In genomic region chr12:106039646-106040404, GRCh38 we compare ENCODE assay signal across 30 cellular contexts.
"Had no signal": no experiment of that assay in that cellular context is flagged by ENCODE, and none has a peak within 500 bp of the region (broad histone marks: within the 10 kb centered on the region; RNA-seq: fewer than 3 reads in every experiment).

No MANE protein-coding gene starts in this region.

- H3K27me3 Mint-ChIP-seq: activated CD4-positive, alpha-beta memory T cell treated with anti-CD3 and anti-CD28 coated beads, Interleukin-2, amount 10 ng/mL, durations not matched to agents 7 days and 5 days; activated naive CD4-positive, alpha-beta T cell treated with anti-CD3 and anti-CD28 coated beads, Interleukin-2, amount 10 ng/mL, durations not matched to agents 7 days and 5 days; central memory CD8-positive, alpha-beta T cell; dendritic cell treated with granulocyte-macrophage colony-stimulating factor and Interleukin-4, amounts not matched to agents 40 ng/mL and 50 ng/mL, for 4 days had no signal

- ATAC-seq: activated naive CD4-positive, alpha-beta T cell treated with anti-CD3 and anti-CD28 coated beads, Interleukin-2, amount 50 U/mL, for 72 hours; activated T-cell treated with anti-CD3 and anti-CD28 coated beads, Interleukin-2, amount 50 U/mL, for 72 hours; foreskin keratinocyte; gastroesophageal sphincter; T-helper 17 cell had no signal

- FAIRE-seq: astrocyte, bronchial epithelial cell had no signal

- H3K9me3 Mint-ChIP-seq: activated CD4-positive, alpha-beta memory T cell treated with anti-CD3 and anti-CD28 coated beads, Interleukin-2, amount 10 ng/mL, durations not matched to agents 7 days and 5 days; activated CD4-positive, alpha-beta T cell treated with anti-CD3 and anti-CD28 coated beads, Interleukin-2, amount 10 ng/mL, durations not matched to agents 7 days and 5 days; activated naive CD4-positive, alpha-beta T cell treated with anti-CD3 and anti-CD28 coated beads, Interleukin-2, amount 50 U/mL, for 72 hours; activated naive CD8-positive, alpha-beta T cell treated with anti-CD3 and anti-CD28 coated beads, Interleukin-2, amount 10 ng/mL, durations not matched to agents 7 days and 5 days; activated T-cell treated with anti-CD3 and anti-CD28 coated beads, Interleukin-2, amount 50 U/mL, for 24 hours; central memory CD8-positive, alpha-beta T cell; dendritic cell treated with granulocyte-macrophage colony-stimulating factor and Interleukin-4, amounts not matched to agents 40 ng/mL and 50 ng/mL, for 4 days; T-helper 2 cell treated with Interferon-gamma antibody and Interleukin-4, amounts not matched to agents 5 μg/mL and 100 μg/mL, for 36 hours had no signal

- H3K36me3 ChIP-seq: brain microvascular endothelial cell, gastroesophageal sphincter had no signal

- H3K4me3 ChIP-seq: coronary artery, dorsolateral prefrontal cortex, gastroesophageal sphincter had no signal

- H3K4me1 Mint-ChIP-seq: activated CD4-positive, alpha-beta memory T cell treated with anti-CD3 and anti-CD28 coated beads, Interleukin-2, amount 10 ng/mL, durations not matched to agents 7 days and 5 days; activated CD4-positive, alpha-beta T cell treated with anti-CD3 and anti-CD28 coated beads, Interleukin-2, amount 10 ng/mL, durations not matched to agents 7 days and 5 days; activated naive CD4-positive, alpha-beta T cell treated with anti-CD3 and anti-CD28 coated beads, Interleukin-2, amount 10 ng/mL, durations not matched to agents 7 days and 5 days; activated naive CD8-positive, alpha-beta T cell treated with anti-CD3 and anti-CD28 coated beads, Interleukin-2, amount 10 ng/mL, durations not matched to agents 7 days and 5 days; central memory CD8-positive, alpha-beta T cell; T-helper 17 cell had no signal

- H3K27ac Mint-ChIP-seq: activated CD4-positive, alpha-beta memory T cell treated with anti-CD3 and anti-CD28 coated beads, Interleukin-2, amount 10 ng/mL, durations not matched to agents 7 days and 5 days; activated CD4-positive, alpha-beta T cell treated with anti-CD3 and anti-CD28 coated beads, Interleukin-2, amount 10 ng/mL, durations not matched to agents 7 days and 5 days; activated naive CD4-positive, alpha-beta T cell treated with anti-CD3 and anti-CD28 coated beads, Interleukin-2, amount 10 ng/mL, durations not matched to agents 7 days and 5 days; activated naive CD4-positive, alpha-beta T cell treated with anti-CD3 and anti-CD28 coated beads, Interleukin-2, amount 50 U/mL, for 72 hours; activated naive CD8-positive, alpha-beta T cell treated with anti-CD3 and anti-CD28 coated beads, Interleukin-2, amount 10 ng/mL, durations not matched to agents 7 days and 5 days; activated T-cell treated with anti-CD3 and anti-CD28 coated beads, Interleukin-2, amount 50 U/mL, for 24 hours; activated T-cell treated with anti-CD3 and anti-CD28 coated beads, Interleukin-2, amount 50 U/mL, for 72 hours; dendritic cell treated with granulocyte-macrophage colony-stimulating factor and Interleukin-4, amounts not matched to agents 40 ng/mL and 50 ng/mL, for 4 days; endodermal cell; T-helper 17 cell; T-helper 2 cell treated with Interferon-gamma antibody and Interleukin-4, amounts not matched to agents 5 μg/mL and 100 μg/mL, for 36 hours had no signal

- H3K36me3 Mint-ChIP-seq: activated naive CD4-positive, alpha-beta T cell treated with anti-CD3 and anti-CD28 coated beads, Interleukin-2, amount 10 ng/mL, durations not matched to agents 7 days and 5 days; activated naive CD4-positive, alpha-beta T cell treated with anti-CD3 and anti-CD28 coated beads, Interleukin-2, amount 50 U/mL, for 72 hours; activated naive CD8-positive, alpha-beta T cell treated with anti-CD3 and anti-CD28 coated beads, Interleukin-2, amount 10 ng/mL, durations not matched to agents 7 days and 5 days had no signal

- H3K27ac ChIP-seq: brain microvascular endothelial cell, coronary artery, foreskin keratinocyte, gastroesophageal sphincter had no signal

- DNase-seq: activated CD4-positive, alpha-beta memory T cell treated with anti-CD3 and anti-CD28 coated beads, Interleukin-2, amount 10 ng/mL, durations not matched to agents 7 days and 5 days; activated CD4-positive, alpha-beta T cell treated with anti-CD3 and anti-CD28 coated beads for 1 hour; activated CD4-positive, alpha-beta T cell treated with anti-CD3 and anti-CD28 coated beads for 4 hours; activated CD4-positive, alpha-beta T cell treated with anti-CD3 and anti-CD28 coated beads, Interleukin-2, amount 10 ng/mL, durations not matched to agents 7 days and 5 days; activated CD4-positive, alpha-beta T cell treated with anti-CD3 and anti-CD28 coated beads, Interleukin-2, amount 50 U/mL, for 4 hours; activated CD8-positive, alpha-beta memory T cell treated with anti-CD3 and anti-CD28 coated beads, Interleukin-2, amount 50 U/mL, for 48 hours; activated gamma-delta T cell; activated naive CD4-positive, alpha-beta T cell; activated naive CD4-positive, alpha-beta T cell treated with anti-CD3 and anti-CD28 coated beads, Interleukin-2, amount 10 ng/mL, durations not matched to agents 7 days and 5 days; activated naive CD8-positive, alpha-beta T cell treated with anti-CD3 and anti-CD28 coated beads, Interleukin-2, amount 10 ng/mL, durations not matched to agents 7 days and 5 days; activated T-cell treated with anti-CD3 and anti-CD28 coated beads for 4 hours; activated T-cell treated with anti-CD3 and anti-CD28 coated beads, Interleukin-2, amount 50 U/mL, for 24 hours; activated T-cell treated with anti-CD3 and anti-CD28 coated beads, Interleukin-2, amount 50 U/mL, for 72 hours; amniotic stem cell; brain microvascular endothelial cell; dorsolateral prefrontal cortex; effector memory CD4-positive, alpha-beta T cell; endodermal cell; foreskin keratinocyte; T-helper 1 cell; T-helper 17 cell; T1000 had no signal

- H3K4me1 ChIP-seq: foreskin keratinocyte, gastroesophageal sphincter had no signal

- H3K9me3 ChIP-seq: gastroesophageal sphincter had no signal

- H3K4me3 Mint-ChIP-seq: activated CD4-positive, alpha-beta memory T cell treated with anti-CD3 and anti-CD28 coated beads, Interleukin-2, amount 10 ng/mL, durations not matched to agents 7 days and 5 days; activated CD4-positive, alpha-beta T cell treated with anti-CD3 and anti-CD28 coated beads, Interleukin-2, amount 10 ng/mL, durations not matched to agents 7 days and 5 days; activated naive CD4-positive, alpha-beta T cell treated with anti-CD3 and anti-CD28 coated beads, Interleukin-2, amount 10 ng/mL, durations not matched to agents 7 days and 5 days; activated naive CD8-positive, alpha-beta T cell treated with anti-CD3 and anti-CD28 coated beads, Interleukin-2, amount 10 ng/mL, durations not matched to agents 7 days and 5 days; activated T-cell treated with anti-CD3 and anti-CD28 coated beads, Interleukin-2, amount 50 U/mL, for 24 hours; activated T-cell treated with anti-CD3 and anti-CD28 coated beads, Interleukin-2, amount 50 U/mL, for 72 hours; central memory CD8-positive, alpha-beta T cell; dendritic cell treated with granulocyte-macrophage colony-stimulating factor and Interleukin-4, amounts not matched to agents 40 ng/mL and 50 ng/mL, for 4 days; endodermal cell; T-helper 17 cell; T-helper 2 cell treated with Interferon-gamma antibody and Interleukin-4, amounts not matched to agents 5 μg/mL and 100 μg/mL, for 36 hours had no signal

- H3K27me3 ChIP-seq: brain microvascular endothelial cell, dorsolateral prefrontal cortex, foreskin keratinocyte had no signal
